ENCODE assay signal across 14 cellular contexts in the genomic region with DNA sequence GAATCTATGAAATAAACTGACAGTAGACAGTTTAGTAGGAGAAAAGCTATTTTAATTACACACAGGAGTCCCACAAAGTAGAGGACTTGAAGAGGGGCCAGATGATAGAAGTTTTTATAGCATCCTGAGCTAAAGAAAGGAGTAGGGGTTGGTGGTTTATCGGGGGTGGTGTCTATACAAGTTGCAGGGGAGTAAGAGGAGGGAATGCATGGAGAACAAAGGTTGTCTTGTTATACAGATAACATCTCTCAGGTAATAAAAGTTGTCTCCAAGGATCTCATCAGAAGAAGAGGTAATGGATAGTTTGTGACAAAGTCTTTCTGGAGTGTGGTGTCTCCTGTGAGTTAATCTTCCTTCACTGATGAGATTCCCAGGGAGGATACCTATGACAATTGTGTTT. TPM values are rescaled to one million over a fixed set of nuclear protein-coding genes. Genes with fewer than 3 reads are reported as not detected.
DNase-seq lines count a peak whose midpoint lies in the region; ATAC-seq, FAIRE-seq and TF ChIP-seq lines count a peak whose summit lies in the region.
"Had no signal": no experiment of that assay in that cellular context is flagged by ENCODE, and none has a peak within 500 bp of the region (broad histone marks: within the 10 kb centered on the region; RNA-seq: fewer than 3 reads in every experiment).

No MANE protein-coding gene starts in this region.

- H3K4me3 Mint-ChIP-seq in WTC11: no peak overlapping the region
- H3K4me3 Mint-ChIP-seq: B cell; CD4-positive, alpha-beta T cell had no signal

- H2BK120ac ChIP-seq in mesendoderm (ENCODE audit: low read depth, low read length): no peak overlapping the region

- no peak overlapping the region for H2BK15ac ChIP-seq in mesendoderm (replicated peaks; ENCODE audit: low read depth)

- no peaks in the 10 kb centered on the region for H3K27me3 ChIP-seq in mesendoderm (ENCODE audit: insufficient read depth, low read length, poor library complexity)

- no peak overlapping the region for H3K27ac ChIP-seq in mesendoderm (ENCODE audit: low read depth, low read length)

- H3K23ac ChIP-seq in mesendoderm (ENCODE audit: low read length): no peak overlapping the region

- H3K9me3 Mint-ChIP-seq in WTC11: peaks cover 10% of the 10 kb centered on the region; the same call in 1 of the 2 replicates
- H3K9me3 Mint-ChIP-seq: CD4-positive, alpha-beta T cell had no signal

- H3K4me1 Mint-ChIP-seq in WTC11: peaks cover 24% of the 10 kb centered on the region
- H3K4me1 Mint-ChIP-seq: B cell had no signal

- H3K79me1 ChIP-seq in mesendoderm (ENCODE audit: low read length): no peaks in the 10 kb centered on the region

- H2AK5ac ChIP-seq in mesendoderm (ENCODE audit: low read length): no peak overlapping the region

- H3K18ac ChIP-seq in mesendoderm (ENCODE audit: low read length): no peak overlapping the region

- H3K27me3 Mint-ChIP-seq in WTC11 (ENCODE audit: low read depth): no peaks in the 10 kb centered on the region
- H3K27me3 Mint-ChIP-seq: B cell; CD4-positive, alpha-beta T cell had no signal

- no peak overlapping the region for H3K27ac Mint-ChIP-seq in WTC11
- H3K27ac Mint-ChIP-seq: B cell; CD4-positive, alpha-beta T cell had no signal

- no peaks in the 10 kb centered on the region for H3K79me2 ChIP-seq in mesendoderm (ENCODE audit: control insufficient read depth, insufficient read depth, low read length)

- H3K9ac ChIP-seq in mesendoderm (ENCODE audit: low read length): no peak overlapping the region

- peak; percentile 46 for FAIRE-seq in D721Med (lab: Jason Lieb, UNC)

- H3K36me3 Mint-ChIP-seq in WTC11: peaks cover 19% of the 10 kb centered on the region

- no peak overlapping the region for H3K56ac ChIP-seq in mesendoderm (ENCODE audit: low read length)

- DNase-seq in D721Med (ENCODE audit: insufficient read length, low spot score) (no peak), LoVo (ENCODE audit: low spot score) (peak; percentile 32), WTC11 (ENCODE audit: low spot score) (no peak), mesendoderm (peak; percentile 59), mesenteric fat pad (ENCODE audit: low spot score) (no peak)
- no peak for DNase-seq in activated CD4-positive, alpha-beta T cell treated with anti-CD3 and anti-CD28 coated beads, Interleukin-2, amount 50 U/mL, for 48 hours
- DNase-seq: C1 segment of cervical spinal cord; Calu3; CD4-positive, alpha-beta T cell; DND-41; GDM1; H7 had no signal

- CTCF ChIA-PET in WTC11 (lab: Charles Lee): no interaction called here

- no CpG with 5 or more reads among the region's 1 CpG for WGBS in mesendoderm (ENCODE audit: extremely low coverage, insufficient coverage, low lambda C conversion rate)

- H4K5ac ChIP-seq in mesendoderm (ENCODE audit: low read length): no peak overlapping the region

- H3K4me1 ChIP-seq in mesendoderm (ENCODE audit: control insufficient read depth, low read depth, low read length): peaks cover 2% of the 10 kb centered on the region

- H2BK5ac ChIP-seq in mesendoderm (ENCODE audit: low read length): no peak overlapping the region

- H3K36me3 ChIP-seq in mesendoderm (ENCODE audit: control insufficient read depth, insufficient read depth, low read length): no peaks in the 10 kb centered on the region

- TF ChIP-seq CTCF in D721Med (IDR thresholded peaks at IDR 0.05; ENCODE audit: insufficient read depth, missing control alignments) (no peak), WTC11 (IDR thresholded peaks at IDR 0.05) (no peak)

- H3K4me2 ChIP-seq in mesendoderm (ENCODE audit: low read length): no peak overlapping the region

- ATAC-seq in WTC11 (peak; percentile 20; the same call in 1 of the 2 replicates), HG03442 (IDR thresholded peaks at IDR 0.05; ENCODE audit: unreplicated experiment) (no peak)

- H3K4me3 ChIP-seq in mesendoderm (ENCODE audit: low read length): no peak overlapping the region

- no peak overlapping the region for H3K4ac ChIP-seq in mesendoderm (ENCODE audit: low read depth, low read length)

- POLR2A ChIA-PET in WTC11 (lab: Charles Lee): no interaction called here

- no peak overlapping the region for H4K8ac ChIP-seq in mesendoderm (ENCODE audit: low read depth, low read length)

TF ChIP-seq in WTC11, 78 proteins besides CTCF, POLR2A, EP300 and RAD21:
- no peak for TF ChIP-seq TP53 (CRISPR knock-in tag; IDR thresholded peaks at IDR 0.05)

RNA-seq across cellular contexts. Expression of gene NUF2, which starts 23.4 kb away (rescaled TPM):
- total RNA-seq in WTC11 (2021) (25.9 to 32.9 TPM (median 26.1 TPM) in 3 replicates), mesenteric fat pad (0.29 TPM)
- polyA plus RNA-seq in mesendoderm (2013, experiment 1 of 2): 35.3 TPM
- polyA plus RNA-seq in mesendoderm (2013, experiment 2 of 2): 35.2 TPM

Comparison
In these comparisons a context has a peak if more than half of its experiments do, and no peak if none do; other contexts are left out.
1. DNase-seq: peak in LoVo (single experiment) and mesendoderm (single experiment); none in D721Med (single experiment), WTC11 (single experiment), activated CD4-positive, alpha-beta T cell treated with anti-CD3 and anti-CD28 coated beads, Interleukin-2, amount 50 U/mL, for 48 hours (0 of 2) and mesenteric fat pad (single experiment).
2. RNA of gene NUF2, which starts 23.4 kb away (total RNA-seq): 25.9 to 32.9 TPM in WTC11; 0.29 TPM in mesenteric fat pad (single experiment); every median in the first group is over 10 times any median in the second.